In genomic region chr2:113263546-113263945, GRCh38 we compare ENCODE assay signal across 28 cellular contexts.
"Had no signal": no experiment of that assay in that cellular context is flagged by ENCODE, and none has a peak within 500 bp of the region (broad histone marks: within the 10 kb centered on the region; RNA-seq: fewer than 3 reads in every experiment).

No MANE protein-coding gene starts in this region.

- H3K4me2 ChIP-seq: smooth muscle cell had no signal

- H3K9me3 Mint-ChIP-seq: activated naive CD4-positive, alpha-beta T cell treated with anti-CD3 and anti-CD28 coated beads, Interleukin-2, amount 10 ng/mL, durations not matched to agents 7 days and 5 days; activated T-cell treated with anti-CD3 and anti-CD28 coated beads, Interleukin-2, amount 50 U/mL, for 72 hours; effector memory CD8-positive, alpha-beta T cell; mesothelial cell of epicardium; naive B cell; T-helper 1 cell treated with Interleukin-12 subunit alpha and Interleukin-12 subunit beta and Interleukin-4 antibody, amounts not matched to agents 30 μg/mL and 1 μg/mL, for 36 hours had no signal

- H3K9me3 ChIP-seq: gastrocnemius medialis, ovary, prostate gland, suprapubic skin, tibial nerve had no signal

- DNase-seq: activated CD4-positive, alpha-beta T cell treated with anti-CD3 and anti-CD28 coated beads for 4 hours; activated CD4-positive, alpha-beta T cell treated with anti-CD3 and anti-CD28 coated beads, Interleukin-2, amount 50 U/mL, for 4 hours; activated naive CD4-positive, alpha-beta T cell treated with anti-CD3 and anti-CD28 coated beads, Interleukin-2, amount 10 ng/mL, durations not matched to agents 7 days and 5 days; activated T-cell treated with anti-CD3 and anti-CD28 coated beads for 4 hours; activated T-cell treated with anti-CD3 and anti-CD28 coated beads, Interleukin-2, amount 50 U/mL, for 72 hours; amniotic stem cell; brain microvascular endothelial cell; effector memory CD8-positive, alpha-beta T cell; erythroblast; gastrocnemius medialis; glutamatergic neuron; islet precursor cell; left cardiac atrium; naive B cell; ovary; retina; stimulated activated CD4-positive, alpha-beta T cell treated with anti-CD3 and anti-CD28 coated beads, Interleukin-15, amount 100 ng/mL, for 24 hours; stimulated activated CD4-positive, alpha-beta T cell treated with anti-CD3 and anti-CD28 coated beads, Interleukin-2, amount 100 ng/mL, for 24 hours; stimulated activated naive CD4-positive, alpha-beta T cell; T-helper 9 cell had no signal

- H3K36me3 ChIP-seq: brain microvascular endothelial cell, gastrocnemius medialis, ovary, prostate gland had no signal

- H3K27ac Mint-ChIP-seq: activated naive CD4-positive, alpha-beta T cell treated with anti-CD3 and anti-CD28 coated beads, Interleukin-2, amount 10 ng/mL, durations not matched to agents 7 days and 5 days; activated T-cell treated with anti-CD3 and anti-CD28 coated beads, Interleukin-2, amount 50 U/mL, for 72 hours; effector memory CD8-positive, alpha-beta T cell; mesothelial cell of epicardium; naive B cell; T-helper 1 cell treated with Interleukin-12 subunit alpha and Interleukin-12 subunit beta and Interleukin-4 antibody, amounts not matched to agents 30 μg/mL and 1 μg/mL, for 36 hours had no signal

- H3K4me1 ChIP-seq: prostate gland, suprapubic skin, tibial nerve had no signal

- H3K4me1 Mint-ChIP-seq: mesothelial cell of epicardium had no signal

- H3K27me3 ChIP-seq: gastrocnemius medialis, ovary, suprapubic skin, tibial nerve had no signal

- H3K36me3 Mint-ChIP-seq: mesothelial cell of epicardium had no signal

- H3K4me3 ChIP-seq: coronary artery, gastrocnemius medialis, ovary, prostate gland, smooth muscle cell, suprapubic skin, tibial nerve had no signal

- H3K4me3 Mint-ChIP-seq: activated naive CD4-positive, alpha-beta T cell treated with anti-CD3 and anti-CD28 coated beads, Interleukin-2, amount 10 ng/mL, durations not matched to agents 7 days and 5 days; activated T-cell treated with anti-CD3 and anti-CD28 coated beads, Interleukin-2, amount 50 U/mL, for 72 hours; effector memory CD8-positive, alpha-beta T cell; mesothelial cell of epicardium; naive B cell; T-helper 1 cell treated with Interleukin-12 subunit alpha and Interleukin-12 subunit beta and Interleukin-4 antibody, amounts not matched to agents 30 μg/mL and 1 μg/mL, for 36 hours had no signal

- H3K27ac ChIP-seq: brain microvascular endothelial cell, coronary artery, gastrocnemius medialis, ovary, prostate gland, suprapubic skin, tibial nerve, VCaP had no signal
